ENCODE assay signal across 15 cellular contexts in the genomic region with DNA sequence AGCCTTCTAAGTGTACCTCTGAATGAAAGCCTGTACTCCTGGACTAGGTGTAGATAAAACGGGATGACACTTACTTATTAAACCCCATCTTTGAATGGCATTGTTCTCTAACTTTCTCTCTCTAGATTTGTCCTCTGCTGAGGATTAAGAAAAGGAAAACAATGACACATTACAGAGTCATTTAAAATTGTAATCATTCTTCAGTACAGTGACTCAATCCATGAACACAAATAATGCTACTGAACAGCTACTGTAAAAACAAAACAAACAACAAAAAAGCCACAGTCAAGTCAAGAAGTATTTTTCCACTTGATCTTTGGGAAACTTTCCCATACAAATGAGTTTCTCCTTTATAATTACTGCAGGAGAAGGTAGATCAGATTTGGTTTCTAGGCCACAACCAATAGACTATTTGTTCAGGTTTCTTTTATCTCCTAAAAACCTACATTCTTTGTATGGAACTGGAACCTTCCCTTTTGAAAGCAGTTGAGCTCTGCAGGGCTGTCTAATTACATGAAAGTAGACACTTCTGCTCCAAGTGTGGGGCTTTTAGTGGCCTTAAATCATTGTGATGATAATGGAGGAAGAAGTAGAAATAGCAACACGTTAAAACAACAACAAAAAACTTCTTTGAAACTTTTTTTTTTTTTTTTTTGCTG.
A peak's percentile ranks its signal among the peaks of the same experiment; 100 is the strongest.
DNase-seq lines count a peak whose midpoint lies in the region; ATAC-seq, FAIRE-seq and TF ChIP-seq lines count a peak whose summit lies in the region.
"Had no signal": no experiment of that assay in that cellular context is flagged by ENCODE, and none has a peak within 500 bp of the region (broad histone marks: within the 10 kb centered on the region; RNA-seq: fewer than 3 reads in every experiment).

No MANE protein-coding gene starts in this region.

- H3K4me1 ChIP-seq in mesenchymal stem cell (ENCODE audit: control insufficient read depth, insufficient read depth, low read depth, low read length) (peaks cover 1% of the 10 kb centered on the region), right cardiac atrium (ENCODE audit: control insufficient read depth, insufficient read depth, low read length) (no peaks in the 10 kb centered on the region)
- H3K4me1 ChIP-seq: stomach had no signal

- no peak overlapping the region for H3K9ac ChIP-seq in mesenchymal stem cell (ENCODE audit: low read length)

- no peak for TF ChIP-seq POLR2A in lower leg skin (IDR thresholded peaks at IDR 0.05)

- FAIRE-seq in HTR-8/SVneo (lab: Jason Lieb, UNC), result no peak

- in situ Hi-C loops in Caki2 (cut with HindIII; ENCODE audit: low pct_unique_long_range_greater_than_20kb, low sequenced_read_pairs), result no loop called here

- H3K4me3 ChIP-seq in mesenchymal stem cell (ENCODE audit: insufficient read depth in 1 of 2, low read depth in 1 of 2, low read length in 2 of 2), result no peak overlapping the region
- H3K4me3 ChIP-seq in lower leg skin (ENCODE audit: low read depth, poor library complexity, severe bottlenecking), result no peak overlapping the region
- no peak overlapping the region for H3K4me3 ChIP-seq in right cardiac atrium (ENCODE audit: low read length)
- H3K4me3 ChIP-seq: dorsolateral prefrontal cortex, psoas muscle, stomach had no signal

- H3K14ac ChIP-seq in mesenchymal stem cell (ENCODE audit: low read length in 2 of 2), result no peak overlapping the region

- DNase-seq in Caki2 (ENCODE audit: low read depth) (peak; percentile 55), HTR-8/SVneo (ENCODE audit: insufficient read length, low spot score) (peak; percentile 75), astrocyte of the hippocampus (ENCODE audit: low read depth, low spot score) (peak; percentile 70), mesenchymal stem cell (peak; percentile 68), lower leg skin (ENCODE audit: low spot score in 2 of 2) (no peak), cerebellum (ENCODE audit: low spot score) (no peak), right cardiac atrium (no peak)
- DNase-seq: activated CD4-positive, alpha-beta T cell treated with anti-CD3 and anti-CD28 coated beads, Interleukin-2, amount 50 U/mL, for 4 hours; CD4-positive, CD25-positive, alpha-beta regulatory T cell; dorsolateral prefrontal cortex; hypothalamus; NCI-H1694; psoas muscle; stomach had no signal

- H2AFZ ChIP-seq in mesenchymal stem cell (ENCODE audit: low read depth, low read length), result no peak overlapping the region

- H3K79me1 ChIP-seq in mesenchymal stem cell (replicated peaks; ENCODE audit: low read length, poor library complexity, severe bottlenecking), result peaks cover 4% of the 10 kb centered on the region

- H3K27me3 ChIP-seq in mesenchymal stem cell (ENCODE audit: control insufficient read depth in 1 of 2, insufficient read depth in 1 of 2, low read length in 2 of 2) (no peaks in the 10 kb centered on the region), right cardiac atrium (ENCODE audit: control insufficient read depth, insufficient read depth) (no peaks in the 10 kb centered on the region)
- H3K27me3 ChIP-seq: stomach had no signal

- no peak overlapping the region for H2BK15ac ChIP-seq in mesenchymal stem cell (ENCODE audit: low read depth, poor library complexity, severe bottlenecking)

- TF ChIP-seq CTCF in lower leg skin (IDR thresholded peaks at IDR 0.05), result no peak

- ATAC-seq in right cardiac atrium (no peak), GM19351 (IDR thresholded peaks at IDR 0.05; ENCODE audit: unreplicated experiment) (no peak)
- ATAC-seq: psoas muscle had no signal

- H2BK12ac ChIP-seq in mesenchymal stem cell (ENCODE audit: low read length in 2 of 2), result no peak overlapping the region

- H3K9me3 ChIP-seq in mesenchymal stem cell (ENCODE audit: control insufficient read depth, low read length) (no peaks in the 10 kb centered on the region), right cardiac atrium (ENCODE audit: control insufficient read depth, low read length) (no peaks in the 10 kb centered on the region)
- H3K9me3 ChIP-seq: psoas muscle, stomach had no signal

- no peak overlapping the region for H2BK120ac ChIP-seq in mesenchymal stem cell (ENCODE audit: low read depth, low read length)

- H4K91ac ChIP-seq in mesenchymal stem cell (ENCODE audit: low read length), result no peak overlapping the region

- H3K18ac ChIP-seq in mesenchymal stem cell (ENCODE audit: low read depth in 1 of 2, low read length in 2 of 2), result no peak overlapping the region

- H3K27ac ChIP-seq in mesenchymal stem cell (ENCODE audit: low read length, poor library complexity, severe bottlenecking) (peak overlapping the region; percentile 53), right cardiac atrium (ENCODE audit: low read length) (no peak overlapping the region)
- H3K27ac ChIP-seq: dorsolateral prefrontal cortex, psoas muscle, stomach had no signal

- no peak overlapping the region for H3K4ac ChIP-seq in mesenchymal stem cell (ENCODE audit: low read depth in 1 of 2, low read length in 2 of 2)

- H3K4me2 ChIP-seq in mesenchymal stem cell (ENCODE audit: low read length, poor library complexity, severe bottlenecking), result no peak overlapping the region

- H4K8ac ChIP-seq in mesenchymal stem cell (ENCODE audit: low read length), result no peak overlapping the region

- peaks cover 0 to 10% of the 10 kb centered on the region in 2 experiments for H3K36me3 ChIP-seq in mesenchymal stem cell (ENCODE audit: control insufficient read depth in 1 of 2, insufficient read depth in 2 of 2, low read depth in 1 of 2, low read length in 2 of 2)

- no peak overlapping the region for H2AK5ac ChIP-seq in mesenchymal stem cell (ENCODE audit: low read length, severe bottlenecking)

- no peak overlapping the region for H3K23ac ChIP-seq in mesenchymal stem cell (ENCODE audit: low read length in 2 of 2)

- WGBS in mesenchymal stem cell, result no CpG with 5 or more reads among the region's 2 CpGs
- WGBS in lower leg skin, 2 donors, result 56 to 67% methylated on average over 2 of the region's 2 CpGs
- WGBS in right cardiac atrium, result 61% methylated on average over 2 of the region's 2 CpGs

- intact Hi-C loops in lower leg skin (cut with DNase I; ENCODE audit: low total_unique reads), result no loop called here
- intact Hi-C loops in right cardiac atrium (cut with DNase I), result no loop called here

- no peak overlapping the region for H2BK5ac ChIP-seq in mesenchymal stem cell (ENCODE audit: low read depth, low read length, poor library complexity, severe bottlenecking)

Comparison
In these comparisons a context has a peak if more than half of its experiments do, and no peak if none do; other contexts are left out.
1. DNase-seq: peak in Caki2 (single experiment), HTR-8/SVneo (single experiment), astrocyte of the hippocampus (single experiment) and mesenchymal stem cell (single experiment); none in lower leg skin (0 of 2), cerebellum (single experiment) and right cardiac atrium (0 of 3).